ENCODE assay signal across 8 cellular contexts in genomic region chr7:90816511-90817142, GRCh38.
DNase-seq lines count a peak whose midpoint lies in the region; ATAC-seq and TF ChIP-seq lines count a peak whose summit lies in the region.

No MANE protein-coding gene starts in this region.

- H3K27me3 Mint-ChIP-seq in HFFc6 (ENCODE audit: insufficient read depth): peaks cover under 1% of the 10 kb centered on the region; the same call in 1 of the 2 replicates

- H3K27ac Mint-ChIP-seq in HFFc6: peak overlapping the region; percentile 71

- peak overlapping the region; percentile 63 for H3K4me3 Mint-ChIP-seq in HFFc6

- DNase-seq in HFFc6 (peak; percentile 99), MG63 (peak; percentile 43), dermis blood vessel endothelial cell (peak; percentile 83), skeletal muscle cell (ENCODE audit: low read depth) (peak; percentile 98), NCI-H526 treated with DMSO at 0.1 percent for 48 hours (lab: John Stamatoyannopoulos, UW) (no peak)
- no peak for DNase-seq in activated CD4-positive, alpha-beta T cell treated with anti-CD3 and anti-CD28 coated beads for 4 hours
- no peak for DNase-seq in effector memory CD4-positive, alpha-beta T cell

- no peaks in the 10 kb centered on the region for H3K4me1 ChIP-seq in effector memory CD4-positive, alpha-beta T cell (ENCODE audit: control insufficient read depth, insufficient read depth, low read length, poor library complexity, severe bottlenecking)

- H3K27me3 ChIP-seq in MG63: no peaks in the 10 kb centered on the region
- H3K27me3 ChIP-seq in effector memory CD4-positive, alpha-beta T cell (replicated peaks; ENCODE audit: control insufficient read depth, insufficient read depth, low read length, poor library complexity, severe bottlenecking): no peaks in the 10 kb centered on the region

- peaks cover 29% of the 10 kb centered on the region for H3K36me3 Mint-ChIP-seq in HFFc6 (ENCODE audit: low read depth)

- no peaks in the 10 kb centered on the region for H3K36me3 ChIP-seq in MG63
- H3K36me3 ChIP-seq in effector memory CD4-positive, alpha-beta T cell (ENCODE audit: control insufficient read depth, insufficient read depth, low read length): no peaks in the 10 kb centered on the region

- no peak overlapping the region for H3K27ac ChIP-seq in effector memory CD4-positive, alpha-beta T cell (ENCODE audit: insufficient read depth, low read length, poor library complexity, severe bottlenecking)

- no peak for TF ChIP-seq CTCF in HFFc6 (IDR thresholded peaks at IDR 0.05)

- H3K4me1 Mint-ChIP-seq in HFFc6 (ENCODE audit: low read depth): peaks cover 31% of the 10 kb centered on the region

- no peaks in the 10 kb centered on the region for H3K9me3 Mint-ChIP-seq in HFFc6

- H3K4me3 ChIP-seq in MG63 (no peak overlapping the region), skeletal muscle cell (ENCODE audit: low read depth, low read length) (no peak overlapping the region)
- no peak overlapping the region for H3K4me3 ChIP-seq in effector memory CD4-positive, alpha-beta T cell (ENCODE audit: insufficient read depth, low read depth, low read length, poor library complexity, severe bottlenecking)

- H3K9me3 ChIP-seq in MG63: no peaks in the 10 kb centered on the region
- H3K9me3 ChIP-seq in effector memory CD4-positive, alpha-beta T cell (ENCODE audit: control insufficient read depth, low read length): no peaks in the 10 kb centered on the region

- ATAC-seq in GM18520 (IDR thresholded peaks at IDR 0.05; ENCODE audit: unreplicated experiment): peak; percentile 99

Comparison
In these comparisons a context has a peak if more than half of its experiments do, and no peak if none do; other contexts are left out.
1. DNase-seq: peak in HFFc6 (single experiment), MG63 (single experiment), dermis blood vessel endothelial cell (single experiment) and skeletal muscle cell (single experiment); none in activated CD4-positive, alpha-beta T cell treated with anti-CD3 and anti-CD28 coated beads for 4 hours (0 of 2), NCI-H526 treated with DMSO at 0.1 percent for 48 hours (single experiment) and effector memory CD4-positive, alpha-beta T cell (0 of 3).